8 cellular contexts compared by ENCODE assay signal in the genomic region with DNA sequence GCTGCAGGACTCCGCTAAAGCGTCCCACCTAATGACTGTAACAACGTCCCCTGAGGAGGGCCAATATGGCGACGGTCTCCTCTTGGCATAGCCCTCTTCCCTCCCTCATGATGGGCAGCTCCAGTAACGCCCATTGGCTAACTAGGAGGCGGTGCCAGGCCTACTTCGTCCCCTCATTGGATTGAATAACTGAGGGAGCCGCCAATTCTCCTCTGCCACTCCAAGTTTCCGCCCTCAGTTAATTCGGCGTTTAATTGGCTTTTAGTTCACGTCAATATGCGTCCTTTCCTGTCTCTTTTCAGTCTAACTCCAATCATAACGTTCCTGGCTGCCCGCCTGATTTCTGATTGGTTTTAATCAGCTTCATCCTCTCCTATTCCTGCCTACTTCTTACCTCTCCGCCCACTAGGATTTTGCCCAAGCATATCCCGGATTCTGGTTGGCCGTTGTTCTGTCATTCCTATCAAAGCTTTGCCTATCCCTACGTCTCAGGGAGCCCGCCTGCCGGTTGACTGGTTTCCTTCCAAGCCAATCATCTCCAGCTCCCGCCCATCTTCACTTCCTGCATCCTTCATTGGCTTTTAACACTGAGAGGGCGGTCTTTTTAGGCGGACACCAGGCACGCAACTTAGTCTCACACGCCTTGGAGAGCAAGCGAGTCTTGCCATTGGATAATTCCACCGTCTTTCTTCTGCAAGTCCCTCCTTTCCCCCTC. TPM values are rescaled to one million over a fixed set of nuclear protein-coding genes. Genes with fewer than 3 reads are reported as not detected.
A peak's percentile ranks its signal among the peaks of the same experiment; 100 is the strongest.
DNase-seq lines count a peak whose midpoint lies in the region; ATAC-seq, FAIRE-seq and TF ChIP-seq lines count a peak whose summit lies in the region.

No MANE protein-coding gene starts in this region.

- peak; percentile 83 for DNase-seq in D721Med (ENCODE audit: insufficient read length, low spot score)
- peak in 75 of 76 experiments; percentile 81 to 100 (median 100) for DNase-seq in HUDEP-2 (lab: John Stamatoyannopoulos, UW; ENCODE audit: unreplicated experiment in 76 of 76)
- DNase-seq in NOMO-1 treated with dmso at 0.1 percent for 144 hours (lab: John Stamatoyannopoulos, UW; ENCODE audit: unreplicated experiment) = peak; percentile 100
- DNase-seq in activated CD8-positive, alpha-beta memory T cell treated with anti-CD3 and anti-CD28 coated beads, Interleukin-2, amount 50 U/mL, for 1 hour (ENCODE audit: extremely low read depth) = peak; percentile 97
- DNase-seq in epidermal melanocyte (ENCODE audit: insufficient read length, low spot score) = peak; percentile 93
- peak; percentile 89 to 94 for DNase-seq in mesothelial cell of epicardium (ENCODE audit: low spot score in 2 of 2, unreplicated experiment in 2 of 2)
- DNase-seq in stimulated activated CD8-positive, alpha-beta memory T cell treated with anti-CD3 and anti-CD28 coated beads, Interleukin-15, amount 100 ng/mL, for 48 hours (ENCODE audit: low read depth in 2 of 2) = peak; percentile 95 to 96

- TF ChIP-seq CTCF in D721Med (IDR thresholded peaks at IDR 0.05; ENCODE audit: insufficient read depth, missing control alignments) (no peak), mesothelial cell of epicardium (IDR thresholded peaks at IDR 0.05; ENCODE audit: unreplicated experiment) (no peak)

- peak; percentile 66 for ATAC-seq in GM21423 (IDR thresholded peaks at IDR 0.05; ENCODE audit: unreplicated experiment)

- H3K9me3 Mint-ChIP-seq in mesothelial cell of epicardium = no peaks in the 10 kb centered on the region

- no peak overlapping the region for H3K27ac Mint-ChIP-seq in mesothelial cell of epicardium

- peaks cover 31% of the 10 kb centered on the region for H3K4me1 Mint-ChIP-seq in mesothelial cell of epicardium

- peaks cover 10% of the 10 kb centered on the region for H3K36me3 Mint-ChIP-seq in mesothelial cell of epicardium

- no peaks in the 10 kb centered on the region for H3K27me3 Mint-ChIP-seq in mesothelial cell of epicardium (ENCODE audit: low read depth)

- H3K4me3 Mint-ChIP-seq in mesothelial cell of epicardium = no peak overlapping the region

- FAIRE-seq in D721Med (lab: Jason Lieb, UNC) = peak; percentile 76

RNA-seq across cellular contexts. Expression of a gene that starts 0.4 kb away (rescaled TPM):
- 112 to 120 TPM (median 116 TPM) in 3 replicates for total RNA-seq in mesothelial cell of epicardium

RNA-seq across cellular contexts. Expression of a gene that starts 43.4 kb away (rescaled TPM):
- 0.27 to 0.62 TPM (median 0.47 TPM) in 3 replicates for total RNA-seq in mesothelial cell of epicardium

RNA-seq across cellular contexts. Expression of a gene that starts 44.1 kb away (rescaled TPM):
- total RNA-seq in mesothelial cell of epicardium = 11.1 to 13.8 TPM (median 12.3 TPM) in 3 replicates

RNA-seq across cellular contexts. Expression of a gene that starts 58.1 kb away (rescaled TPM):
- 77.2 to 85.4 TPM (median 84.8 TPM) in 3 replicates for total RNA-seq in mesothelial cell of epicardium

Comparison
In these comparisons a context has a peak if more than half of its experiments do, and no peak if none do; other contexts are left out.
1. Peak in every context shown above with its lines: DNase-seq and ATAC-seq.